ENCODE assay signal across 9 cellular contexts in the genomic region with DNA sequence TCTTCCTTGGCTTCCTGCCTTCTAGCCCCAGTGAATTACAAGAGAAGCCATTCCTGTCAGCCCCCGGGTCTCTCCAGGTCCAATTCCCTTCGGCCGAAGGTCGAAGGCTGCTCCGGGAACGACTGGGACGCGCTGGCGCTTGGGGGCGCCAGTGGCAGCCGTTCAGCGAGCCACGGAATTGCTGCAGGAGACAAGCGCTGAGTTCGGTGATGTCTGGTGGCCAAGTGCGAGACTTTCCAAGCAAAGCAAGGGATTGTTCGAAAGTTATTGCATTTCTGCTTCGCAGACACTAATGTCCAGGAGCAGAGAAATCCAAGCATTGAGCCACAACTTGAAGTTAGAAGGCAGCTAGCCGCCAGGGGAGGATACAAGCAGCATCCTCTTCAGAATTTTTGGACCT. TPM values are rescaled to one million over a fixed set of nuclear protein-coding genes. Genes with fewer than 3 reads are reported as not detected.
DNase-seq lines count a peak whose midpoint lies in the region; ATAC-seq and TF ChIP-seq lines count a peak whose summit lies in the region.
"Had no signal": no experiment of that assay in that cellular context is flagged by ENCODE, and none has a peak within 500 bp of the region (broad histone marks: within the 10 kb centered on the region; RNA-seq: fewer than 3 reads in every experiment).

No MANE protein-coding gene starts in this region.

- DNase-seq in EL (peak; percentile 55), MCF 10A (ENCODE audit: unreplicated experiment) (peak; percentile 48), left lung (peak in 1 of 2 donors; percentile 66), tibial nerve (ENCODE audit: low spot score in 2 of 2) (peak; percentile 16 to 39)
- DNase-seq: naive B cell had no signal

- peak; percentile 64 for ATAC-seq in left lung
- ATAC-seq in HG03175 (IDR thresholded peaks at IDR 0.05; ENCODE audit: unreplicated experiment): no peak
- ATAC-seq in HG03520 (IDR thresholded peaks at IDR 0.05; ENCODE audit: unreplicated experiment): no peak
- ATAC-seq in GM18861 (IDR thresholded peaks at IDR 0.05; ENCODE audit: unreplicated experiment): no peak

- TF ChIP-seq POLR2A in tibial nerve (IDR thresholded peaks at IDR 0.05): no peak

- H3K36me3 ChIP-seq in HUES6 (ENCODE audit: control insufficient read depth, insufficient read depth, low read length) (no peaks in the 10 kb centered on the region), left lung (no peaks in the 10 kb centered on the region), tibial nerve (no peaks in the 10 kb centered on the region)

- H3K4me3 ChIP-seq in HUES6 (ENCODE audit: low read depth, low read length) (peak overlapping the region; percentile 48), left lung (no peak overlapping the region), tibial nerve (peak overlapping the region in 2 of 4 donors; percentile 46 to 59)

- POLR2A ChIA-PET in MCF 10A (lab: Yijun Ruan, JAX): interaction anchor here (0.7 kb wide), 1 partner anchor 152 kb away, joined by 3 read pairs; no protein-coding TSS in a partner anchor

- H3K9me3 ChIP-seq in HUES6 (ENCODE audit: control insufficient read depth, insufficient read depth, low read depth, low read length) (no peaks in the 10 kb centered on the region), left lung (no peaks in the 10 kb centered on the region), tibial nerve (no peaks in the 10 kb centered on the region)

- no peak for TF ChIP-seq EP300 in tibial nerve (IDR thresholded peaks at IDR 0.05)

- 1 to 4% methylated on average over 18 to 19 of the region's 19 CpGs for WGBS in tibial nerve, 2 donors

- no peak overlapping the region for H3K27ac Mint-ChIP-seq in MCF 10A (ENCODE audit: low read depth, unreplicated experiment)

- intact Hi-C loops in MCF 10A (cut with micrococcal nuclease) (loop anchor here (2.0 to 5.0 kb wide), 2 partner anchors 146 to 480 kb away; no protein-coding TSS in a partner anchor), left lung (cut with DNase I) (no loop called here)

- H3K4me1 Mint-ChIP-seq in MCF 10A (ENCODE audit: insufficient read depth, unreplicated experiment): peaks cover 24% of the 10 kb centered on the region

- H3K27me3 ChIP-seq in HUES6 (ENCODE audit: control insufficient read depth, insufficient read depth, low read length): peaks cover 72% of the 10 kb centered on the region
- H3K27me3 ChIP-seq in left lung: peaks cover 68 to 79% of the 10 kb centered on the region in 2 donors
- peaks cover 0 to 64% of the 10 kb centered on the region in 2 donors for H3K27me3 ChIP-seq in tibial nerve

- no peak overlapping the region for H3K27ac ChIP-seq in HUES6 (ENCODE audit: low read depth, low read length)
- no peak overlapping the region for H3K27ac ChIP-seq in left lung
- H3K27ac ChIP-seq in tibial nerve: peak overlapping the region in 1 of 4 donors; percentile 66

- peak overlapping the region; percentile 91 for H3K4me3 Mint-ChIP-seq in MCF 10A (ENCODE audit: unreplicated experiment)

- no peaks in the 10 kb centered on the region for H3K9me3 Mint-ChIP-seq in MCF 10A (ENCODE audit: unreplicated experiment)

- CTCF ChIA-PET in MCF 10A (lab: Yijun Ruan, JAX): interaction anchor here (0.6 to 2.3 kb wide), 7 partner anchors 12 to 125 kb away, joined by 3 to 11 read pairs (median 5); no protein-coding TSS in a partner anchor

- H3K9ac ChIP-seq in HUES6 (ENCODE audit: low read length): no peak overlapping the region

- TF ChIP-seq CTCF in MCF 10A (IDR thresholded peaks at IDR 0.05; ENCODE audit: unreplicated experiment) (peak; percentile 25), left lung (IDR thresholded peaks at IDR 0.05) (peak in 1 of 2 donors; percentile 10), tibial nerve (IDR thresholded peaks at IDR 0.05) (peak in 4 of 5 experiments; percentile 28 to 42 (median 36))

- BruUV-seq in MCF 10A (replicated peaks; lab: Mats Ljungman, UMichigan): no TSS peak

- peaks cover 20% of the 10 kb centered on the region; the same call in 1 of the 2 replicates for H3K4me1 ChIP-seq in HUES6 (ENCODE audit: control insufficient read depth, insufficient read depth, low read length)
- peaks cover 12 to 30% of the 10 kb centered on the region in 2 donors for H3K4me1 ChIP-seq in left lung
- H3K4me1 ChIP-seq in tibial nerve: peaks cover 0 to 43% (median 12%) of the 10 kb centered on the region in 4 donors

- H3K36me3 Mint-ChIP-seq in MCF 10A (ENCODE audit: insufficient read depth, unreplicated experiment): no peaks in the 10 kb centered on the region

- peaks cover 49% of the 10 kb centered on the region for H3K27me3 Mint-ChIP-seq in MCF 10A (ENCODE audit: insufficient read depth, unreplicated experiment)

RNA-seq across cellular contexts. Expression of gene DKK2, which starts 1.1 kb away (rescaled TPM):
- 0.07 and 0.30 TPM in 2 replicates for total RNA-seq in MCF 10A (2022)
- total RNA-seq in left lung: 10 to 100 TPM; 17.5 to 20.2 TPM
- total RNA-seq in tibial nerve: 10 to 100 TPM in 3 of 4 donors, 1 to 10 TPM in 1; 5.4 to 18.4 (median 15.3) TPM
